ENCODE assay signal across 33 cellular contexts in the genomic region with DNA sequence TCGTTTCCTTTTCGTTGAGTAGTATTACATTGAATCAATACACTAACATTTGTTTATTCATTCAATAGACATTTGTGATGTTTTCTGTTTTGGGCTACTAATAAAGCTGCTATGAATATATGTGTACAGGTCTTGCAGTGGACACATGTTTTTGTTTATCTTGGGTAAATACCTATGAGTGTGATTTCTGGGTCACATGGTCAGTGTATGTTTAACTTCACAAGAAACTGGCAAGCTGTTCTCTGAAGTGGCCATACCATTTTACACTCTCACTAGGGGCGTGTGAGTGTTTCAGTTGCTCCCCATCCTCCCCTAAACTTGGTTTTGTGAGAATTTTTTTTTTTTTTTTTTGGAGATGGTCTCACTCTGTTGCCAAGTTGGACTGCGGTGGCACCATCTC. TPM values are rescaled to one million over a fixed set of nuclear protein-coding genes. Genes with fewer than 3 reads are reported as not detected.
"Had no signal": no experiment of that assay in that cellular context is flagged by ENCODE, and none has a peak within 500 bp of the region (broad histone marks: within the 10 kb centered on the region; RNA-seq: fewer than 3 reads in every experiment).

No MANE protein-coding gene starts in this region.

- ATAC-seq: naive thymus-derived CD8-positive, alpha-beta T cell; natural killer cell treated with Interleukin-12 subunit alpha and Interleukin-12 subunit beta and Interleukin-15 and Interleukin-18, amount 100 ng/mL, for 72 hours; psoas muscle; right cardiac atrium; sciatic nerve; stimulated activated memory B cell treated with anti-CD40 and anti-IgM and Interleukin-4, amounts not matched to agents 10 μg/mL and 1 μg/mL and 100 μg/mL, for 72 hours; stimulated activated naive CD8-positive, alpha-beta T cell treated with anti-CD3 and anti-CD28 coated beads, Interleukin-15, amount 100 ng/mL, for 72 hours; stimulated activated naive CD8-positive, alpha-beta T cell treated with anti-CD3 and anti-CD28 coated beads, Interleukin-15, Interleukin-2, amounts not matched to agents 100 U/mL and 50 U/mL, for 24 hours; upper lobe of right lung had no signal

- H3K27ac ChIP-seq: neutrophil, parathyroid adenoma, psoas muscle, skin epidermis, spleen, suprapubic skin, testis, tibial artery, transverse colon, upper lobe of right lung, uterus had no signal

- H3K36me3 Mint-ChIP-seq: naive thymus-derived CD8-positive, alpha-beta T cell; natural killer cell treated with Interleukin-12 subunit alpha and Interleukin-12 subunit beta and Interleukin-15 and Interleukin-18, amount 100 ng/mL, for 72 hours; stimulated activated memory B cell treated with anti-CD40 and anti-IgM and Interleukin-4, amounts not matched to agents 10 μg/mL and 1 μg/mL and 100 μg/mL, for 72 hours; type B pancreatic cell had no signal

- H3K4me3 Mint-ChIP-seq: naive thymus-derived CD8-positive, alpha-beta T cell; natural killer cell treated with Interleukin-12 subunit alpha and Interleukin-12 subunit beta and Interleukin-15 and Interleukin-18, amount 100 ng/mL, for 72 hours; nephron progenitor cell; neural crest cell; stimulated activated memory B cell treated with anti-CD40 and anti-IgM and Interleukin-4, amounts not matched to agents 10 μg/mL and 1 μg/mL and 100 μg/mL, for 72 hours; stimulated activated naive CD8-positive, alpha-beta T cell treated with anti-CD3 and anti-CD28 coated beads, Interleukin-15, amount 100 ng/mL, for 72 hours; type B pancreatic cell had no signal

- H3K27me3 Mint-ChIP-seq: progenitor cell of endocrine pancreas; stimulated activated naive CD8-positive, alpha-beta T cell treated with anti-CD3 and anti-CD28 coated beads, Interleukin-15, amount 100 ng/mL, for 72 hours; type B pancreatic cell had no signal

- H3K27ac Mint-ChIP-seq: natural killer cell treated with Interleukin-12 subunit alpha and Interleukin-12 subunit beta and Interleukin-15 and Interleukin-18, amount 100 ng/mL, for 72 hours; nephron progenitor cell; progenitor cell of endocrine pancreas; stimulated activated memory B cell treated with anti-CD40 and anti-IgM and Interleukin-4, amounts not matched to agents 10 μg/mL and 1 μg/mL and 100 μg/mL, for 72 hours; stimulated activated naive CD8-positive, alpha-beta T cell treated with anti-CD3 and anti-CD28 coated beads, Interleukin-15, amount 100 ng/mL, for 72 hours; type B pancreatic cell had no signal

- H3K4me1 ChIP-seq: parathyroid adenoma, psoas muscle, suprapubic skin, testis, tibial artery, transverse colon, upper lobe of right lung, uterus had no signal

- H3K36me3 ChIP-seq: neutrophil, spleen, suprapubic skin, tibial artery, transverse colon, upper lobe of right lung, uterus had no signal

- H3K9me3 ChIP-seq: neutrophil, psoas muscle, spleen, suprapubic skin, testis, tibial artery, transverse colon, upper lobe of right lung, uterus had no signal

- H2AFZ ChIP-seq: parathyroid adenoma had no signal

- H3K9me3 Mint-ChIP-seq: naive thymus-derived CD8-positive, alpha-beta T cell; natural killer cell treated with Interleukin-12 subunit alpha and Interleukin-12 subunit beta and Interleukin-15 and Interleukin-18, amount 100 ng/mL, for 72 hours; nephron progenitor cell; neural crest cell; stimulated activated memory B cell treated with anti-CD40 and anti-IgM and Interleukin-4, amounts not matched to agents 10 μg/mL and 1 μg/mL and 100 μg/mL, for 72 hours; stimulated activated naive CD8-positive, alpha-beta T cell treated with anti-CD3 and anti-CD28 coated beads, Interleukin-15, amount 100 ng/mL, for 72 hours; type B pancreatic cell had no signal

- H3K79me2 ChIP-seq: parathyroid adenoma had no signal

- H3K4me2 ChIP-seq: smooth muscle cell had no signal

- DNase-seq: naive thymus-derived CD8-positive, alpha-beta T cell; nephron progenitor cell; nucleus accumbens; posterior cingulate gyrus; psoas muscle; right cardiac atrium; spleen; stimulated activated CD4-positive, alpha-beta T cell treated with anti-CD3 and anti-CD28 coated beads, Interleukin-12 subunit alpha, Interleukin-12 subunit beta, amount 100 ng/mL, for 4 hours; stimulated activated CD4-positive, alpha-beta T cell treated with anti-CD3 and anti-CD28 coated beads, Interleukin-1b, Interleukin-23, amount 100 ng/mL, for 48 hours; stimulated activated CD4-positive, alpha-beta T cell treated with anti-CD3 and anti-CD28 coated beads, Interleukin-4, amount 100 ng/mL, for 1 hour; stimulated activated CD4-positive, alpha-beta T cell treated with anti-CD3 and anti-CD28 coated beads, Interleukin-4, amount 100 ng/mL, for 4 hours; stimulated activated CD8-positive, alpha-beta memory T cell treated with anti-CD3 and anti-CD28 coated beads, Interleukin-4, amount 100 ng/mL, for 48 hours; stimulated activated naive CD4-positive, alpha-beta T cell; stimulated activated naive CD8-positive, alpha-beta T cell treated with anti-CD3 and anti-CD28 coated beads, Interleukin-15, amount 100 ng/mL, for 72 hours; stimulated activated naive CD8-positive, alpha-beta T cell treated with anti-CD3 and anti-CD28 coated beads, Interleukin-15, Interleukin-2, amounts not matched to agents 100 U/mL and 50 U/mL, for 24 hours; substantia nigra; testis; tibial artery; transverse colon; upper lobe of right lung; uterus had no signal

- H3K9ac ChIP-seq: parathyroid adenoma had no signal

- H3K27me3 ChIP-seq: neutrophil, spleen, suprapubic skin, testis, transverse colon, upper lobe of right lung, uterus had no signal

- H3K4me3 ChIP-seq: psoas muscle, skin epidermis, smooth muscle cell, spleen, suprapubic skin, testis, tibial artery, transverse colon, upper lobe of right lung, uterus had no signal

- H3K4me1 Mint-ChIP-seq: stimulated activated naive CD8-positive, alpha-beta T cell treated with anti-CD3 and anti-CD28 coated beads, Interleukin-15, amount 100 ng/mL, for 72 hours had no signal

RNA-seq across cellular contexts. Expression of a gene that starts 35.0 kb away (rescaled TPM):
- total RNA-seq: naive thymus-derived CD8-positive, alpha-beta T cell; natural killer cell treated with Interleukin-12 subunit alpha and Interleukin-12 subunit beta and Interleukin-15 and Interleukin-18, amount 100 ng/mL, for 72 hours; neural crest cell; osteocyte had no signal
- polyA plus RNA-seq: naive thymus-derived CD8-positive, alpha-beta T cell; smooth muscle cell had no signal
